ENCODE assay signal across 8 cellular contexts in genomic region chr16:89484923-89485679, GRCh38. TPM values are rescaled to one million over a fixed set of nuclear protein-coding genes. Genes with fewer than 3 reads are reported as not detected.
DNase-seq lines count a peak whose midpoint lies in the region; ATAC-seq and TF ChIP-seq lines count a peak whose summit lies in the region.

No MANE protein-coding gene starts in this region.

- no peak overlapping the region for H4K8ac ChIP-seq in mesenchymal stem cell (ENCODE audit: low read length)

- no peak for TF ChIP-seq CTCF in brain microvascular endothelial cell (IDR thresholded peaks at IDR 0.05; ENCODE audit: low read depth, low read length, missing control alignments)

- H4K91ac ChIP-seq in mesenchymal stem cell (ENCODE audit: low read length): no peak overlapping the region

- peak overlapping the region; percentile 85 to 95 (median 90) for H3K4me3 Mint-ChIP-seq in CD4-positive, CD25-positive, alpha-beta regulatory T cell

- H2BK120ac ChIP-seq in mesenchymal stem cell (ENCODE audit: low read depth, low read length): no peak overlapping the region

- H3K36me3 ChIP-seq in CD4-positive, CD25-positive, alpha-beta regulatory T cell (ENCODE audit: control insufficient read depth, insufficient read depth, low read length): no peaks in the 10 kb centered on the region
- H3K36me3 ChIP-seq in SK-N-MC (ENCODE audit: insufficient read depth, low read length) (peaks cover 3% of the 10 kb centered on the region; the same call in 1 of the 2 replicates), mesenchymal stem cell (ENCODE audit: control insufficient read depth in 1 of 2, insufficient read depth in 2 of 2, low read depth in 1 of 2, low read length in 2 of 2) (peaks cover 0 to 3% of the 10 kb centered on the region in 2 experiments), brain microvascular endothelial cell (replicated peaks) (no peaks in the 10 kb centered on the region)

- H3K9me3 Mint-ChIP-seq in CD4-positive, CD25-positive, alpha-beta regulatory T cell: peaks cover 0 to 2% (median 0%) of the 10 kb centered on the region in 7 donors

- no peak overlapping the region for H3K14ac ChIP-seq in mesenchymal stem cell (ENCODE audit: low read length in 2 of 2)

- no peaks in the 10 kb centered on the region for H3K9me3 ChIP-seq in CD4-positive, CD25-positive, alpha-beta regulatory T cell (ENCODE audit: control insufficient read depth in 2 of 2, low read length in 2 of 2)
- no peaks in the 10 kb centered on the region for H3K9me3 ChIP-seq in SK-N-MC (ENCODE audit: low read depth, low read length)
- no peaks in the 10 kb centered on the region for H3K9me3 ChIP-seq in mesenchymal stem cell (ENCODE audit: control insufficient read depth, low read length)

- H3K4ac ChIP-seq in mesenchymal stem cell (ENCODE audit: low read depth in 1 of 2, low read length in 2 of 2): no peak overlapping the region

- WGBS in mesenchymal stem cell: 68% methylated on average over 11 of the region's 11 CpGs

- H3K27ac Mint-ChIP-seq in CD4-positive, CD25-positive, alpha-beta regulatory T cell: peak overlapping the region; percentile 94 to 98 (median 96)

- DNase-seq in CD4-positive, CD25-positive, alpha-beta regulatory T cell: peak in 2 of 3 donors; percentile 36 to 59
- no peak for DNase-seq in SK-N-MC (ENCODE audit: low read depth, low spot score)
- DNase-seq in mesenchymal stem cell: peak; percentile 35
- no peak for DNase-seq in brain microvascular endothelial cell
- no peak for DNase-seq in NCI-H2081 (lab: John Stamatoyannopoulos, UW)
- no peak for DNase-seq in iPS-NIHi7 (ENCODE audit: extremely low spot score)

- H2BK5ac ChIP-seq in mesenchymal stem cell (ENCODE audit: low read depth, low read length, poor library complexity, severe bottlenecking): no peak overlapping the region

- no peak overlapping the region for H2AK5ac ChIP-seq in mesenchymal stem cell (ENCODE audit: low read length, severe bottlenecking)

- H3K18ac ChIP-seq in mesenchymal stem cell (ENCODE audit: low read depth in 1 of 2, low read length in 2 of 2): no peak overlapping the region

- peak overlapping the region; percentile 94 for H3K4me3 ChIP-seq in CD4-positive, CD25-positive, alpha-beta regulatory T cell (ENCODE audit: low read depth, low read length)
- H3K4me3 ChIP-seq in SK-N-MC (no peak overlapping the region), mesenchymal stem cell (ENCODE audit: insufficient read depth in 1 of 2, low read depth in 1 of 2, low read length in 2 of 2) (no peak overlapping the region), brain microvascular endothelial cell (ENCODE audit: low read depth, low read length) (no peak overlapping the region)

- H3K4me1 ChIP-seq in CD4-positive, CD25-positive, alpha-beta regulatory T cell (ENCODE audit: control insufficient read depth, insufficient read depth, low read length, poor library complexity, severe bottlenecking): peaks cover 89% of the 10 kb centered on the region
- H3K4me1 ChIP-seq in mesenchymal stem cell (ENCODE audit: control insufficient read depth, insufficient read depth, low read depth, low read length): peaks cover 21% of the 10 kb centered on the region

- H3K4me1 Mint-ChIP-seq in CD4-positive, CD25-positive, alpha-beta regulatory T cell: peaks cover 35 to 86% (median 73%) of the 10 kb centered on the region in 4 donors

- peak overlapping the region; percentile 97 for H3K27ac ChIP-seq in CD4-positive, CD25-positive, alpha-beta regulatory T cell (ENCODE audit: insufficient read depth, low read length, poor library complexity, severe bottlenecking)
- H3K27ac ChIP-seq in SK-N-MC: peak overlapping the region; percentile 42; the same call in 1 of the 2 replicates
- no peak overlapping the region for H3K27ac ChIP-seq in mesenchymal stem cell (ENCODE audit: low read length, poor library complexity, severe bottlenecking)
- H3K27ac ChIP-seq in brain microvascular endothelial cell: no peak overlapping the region

- peaks cover 20% of the 10 kb centered on the region for H3K36me3 Mint-ChIP-seq in CD4-positive, CD25-positive, alpha-beta regulatory T cell

- H3K9ac ChIP-seq in SK-N-MC (ENCODE audit: insufficient read length) (no peak overlapping the region), mesenchymal stem cell (ENCODE audit: low read length) (peak overlapping the region; percentile 3)

- no peak overlapping the region for H3K23ac ChIP-seq in mesenchymal stem cell (ENCODE audit: low read length in 2 of 2)

- H2BK15ac ChIP-seq in mesenchymal stem cell (ENCODE audit: low read depth, poor library complexity, severe bottlenecking): no peak overlapping the region

- peaks cover 3% of the 10 kb centered on the region for H3K79me1 ChIP-seq in mesenchymal stem cell (replicated peaks; ENCODE audit: low read length, poor library complexity, severe bottlenecking)

- H2AFZ ChIP-seq in mesenchymal stem cell (ENCODE audit: low read depth, low read length): no peak overlapping the region

- no peak overlapping the region for H2BK12ac ChIP-seq in mesenchymal stem cell (ENCODE audit: low read length in 2 of 2)

- in situ Hi-C loops in brain microvascular endothelial cell (cut with HindIII; ENCODE audit: low pct_ligation_motif_present, low sequenced_read_pairs): no loop called here

- no peak overlapping the region for H3K4me2 ChIP-seq in mesenchymal stem cell (ENCODE audit: low read length, poor library complexity, severe bottlenecking)

- ATAC-seq in CD4-positive, CD25-positive, alpha-beta regulatory T cell (ENCODE audit: low read depth in 2 of 2): no peak
- ATAC-seq in GM21717 (IDR thresholded peaks at IDR 0.05; ENCODE audit: unreplicated experiment) (peak; percentile 42), HG02571 (IDR thresholded peaks at IDR 0.05; ENCODE audit: unreplicated experiment) (no peak)

- peaks cover 6% of the 10 kb centered on the region for H3K27me3 Mint-ChIP-seq in CD4-positive, CD25-positive, alpha-beta regulatory T cell

- no peaks in the 10 kb centered on the region for H3K27me3 ChIP-seq in CD4-positive, CD25-positive, alpha-beta regulatory T cell (ENCODE audit: control insufficient read depth, insufficient read depth, low read length)
- H3K27me3 ChIP-seq in mesenchymal stem cell (ENCODE audit: control insufficient read depth in 1 of 2, insufficient read depth in 1 of 2, low read length in 2 of 2) (no peaks in the 10 kb centered on the region), brain microvascular endothelial cell (replicated peaks) (no peaks in the 10 kb centered on the region)

RNA-seq across cellular contexts. Expression of gene ANKRD11, which starts 5.3 kb away (rescaled TPM):
- total RNA-seq in CD4-positive, CD25-positive, alpha-beta regulatory T cell: 323 TPM
- polyA plus RNA-seq in CD4-positive, CD25-positive, alpha-beta regulatory T cell: 10 to 100 TPM in 3 of 4 donors, 1 to 10 TPM in 1; 8.7 to 19.4 (median 14.3) TPM
- 92.7 TPM for polyA plus RNA-seq in mesenchymal stem cell (2013, experiment 1 of 2)
- polyA plus RNA-seq in mesenchymal stem cell (2013, experiment 2 of 2): 93.6 TPM

RNA-seq across cellular contexts. Expression of gene SPG7, which starts 23.1 kb away (rescaled TPM):
- 184 TPM for total RNA-seq in CD4-positive, CD25-positive, alpha-beta regulatory T cell
- 10 to 100 TPM; 34.4 to 41.4 (median 38.1) TPM for polyA plus RNA-seq in CD4-positive, CD25-positive, alpha-beta regulatory T cell
- polyA plus RNA-seq in mesenchymal stem cell (2013, experiment 1 of 2): 40.7 TPM
- 37.8 TPM for polyA plus RNA-seq in mesenchymal stem cell (2013, experiment 2 of 2)

Comparison
In these comparisons a context has a peak if more than half of its experiments do, and no peak if none do; other contexts are left out.
1. DNase-seq: peak in CD4-positive, CD25-positive, alpha-beta regulatory T cell (2 of 3) and mesenchymal stem cell (single experiment); none in SK-N-MC (single experiment), brain microvascular endothelial cell (single experiment), NCI-H2081 (0 of 2) and iPS-NIHi7 (single experiment).
2. H3K27ac ChIP-seq: peak in CD4-positive, CD25-positive, alpha-beta regulatory T cell (single experiment) and SK-N-MC (single experiment); none in mesenchymal stem cell (single experiment) and brain microvascular endothelial cell (single experiment).